ENCODE assay signal across 1 cellular context in genomic region chr9:137035507-137035834, GRCh38.
TF ChIP-seq lines count a peak whose summit lies in the region.

No MANE protein-coding gene starts in this region.

TF ChIP-seq in GM23338, 12 proteins besides CTCF, POLR2A, EP300 and RAD21:
- TF ChIP-seq NANOG (IDR thresholded peaks at IDR 0.05; ENCODE audit: borderline replicate concordance), result no peak
- no peak for TF ChIP-seq CREB1 (CRISPR knock-in tag; IDR thresholded peaks at IDR 0.05; ENCODE audit: low read depth)
- TF ChIP-seq ZNF114 (CRISPR knock-in tag; IDR thresholded peaks at IDR 0.05), result no peak
- TF ChIP-seq EZH2 (IDR thresholded peaks at IDR 0.05; ENCODE audit: low read depth, unreplicated experiment), result no peak
- TF ChIP-seq ZNF462 (CRISPR knock-in tag; IDR thresholded peaks at IDR 0.05), result no peak
- no peak for TF ChIP-seq POLR2AphosphoS5 (IDR thresholded peaks at IDR 0.05; ENCODE audit: low read depth)
- no peak for TF ChIP-seq ETS1 (IDR thresholded peaks at IDR 0.05)
- no peak for TF ChIP-seq STAT1 (IDR thresholded peaks at IDR 0.05; ENCODE audit: unreplicated experiment)
- no peak for TF ChIP-seq ZNF331 (CRISPR knock-in tag; IDR thresholded peaks at IDR 0.05; ENCODE audit: low read depth)
- TF ChIP-seq REST (IDR thresholded peaks at IDR 0.05; ENCODE audit: unreplicated experiment), result no peak
- TF ChIP-seq EZH2phosphoT487 (IDR thresholded peaks at IDR 0.05; ENCODE audit: unreplicated experiment), result no peak
- TF ChIP-seq JUNB (IDR thresholded peaks at IDR 0.05; ENCODE audit: unreplicated experiment), result no peak
